18 cellular contexts compared by ENCODE assay signal in genomic region chr16:56814537-56815432, GRCh38. TPM values are rescaled to one million over a fixed set of nuclear protein-coding genes. Genes with fewer than 3 reads are reported as not detected.
DNase-seq lines count a peak whose midpoint lies in the region; FAIRE-seq and TF ChIP-seq lines count a peak whose summit lies in the region.
"Had no signal": no experiment of that assay in that cellular context is flagged by ENCODE, and none has a peak within 500 bp of the region (broad histone marks: within the 10 kb centered on the region; RNA-seq: fewer than 3 reads in every experiment).

No MANE protein-coding gene starts in this region.

- no peaks in the 10 kb centered on the region for H3K9me3 Mint-ChIP-seq in T-helper 2 cell treated with Interferon-gamma antibody and Interleukin-4, amounts not matched to agents 5 μg/mL and 100 μg/mL, for 36 hours
- H3K9me3 Mint-ChIP-seq: CD4-positive, CD25-positive, alpha-beta regulatory T cell; effector memory CD8-positive, alpha-beta T cell; IgD-negative memory B cell had no signal

- TF ChIP-seq POLR2A in spleen (IDR thresholded peaks at IDR 0.05) = no peak

- H3K27me3 Mint-ChIP-seq in T-helper 2 cell treated with Interferon-gamma antibody and Interleukin-4, amounts not matched to agents 5 μg/mL and 100 μg/mL, for 36 hours (ENCODE audit: low read depth) = no peaks in the 10 kb centered on the region
- H3K27me3 Mint-ChIP-seq: CD4-positive, CD25-positive, alpha-beta regulatory T cell; effector memory CD8-positive, alpha-beta T cell; IgD-negative memory B cell; progenitor cell of endocrine pancreas had no signal

- no peak overlapping the region for H3K4me3 Mint-ChIP-seq in T-helper 2 cell treated with Interferon-gamma antibody and Interleukin-4, amounts not matched to agents 5 μg/mL and 100 μg/mL, for 36 hours
- H3K4me3 Mint-ChIP-seq: CD4-positive, CD25-positive, alpha-beta regulatory T cell; effector memory CD8-positive, alpha-beta T cell; IgD-negative memory B cell had no signal

- no peaks in the 10 kb centered on the region for H3K27me3 ChIP-seq in adipocyte (replicated peaks; ENCODE audit: control insufficient read depth, insufficient read depth, low read length)
- H3K27me3 ChIP-seq in spleen (replicated peaks in 1 of 7) = no peaks in the 10 kb centered on the region
- H3K27me3 ChIP-seq: brain microvascular endothelial cell had no signal

- H3K36me3 ChIP-seq in adipocyte (ENCODE audit: control insufficient read depth, insufficient read depth, low read length, severe bottlenecking) (peaks cover 13% of the 10 kb centered on the region), kidney (ENCODE audit: control insufficient read depth in 1 of 2, insufficient read depth in 2 of 2, low read length in 2 of 2) (no peaks in the 10 kb centered on the region), spleen (peaks cover 0 to 42% (median 9%) of the 10 kb centered on the region in 6 donors)

- H3K4me1 Mint-ChIP-seq in T-helper 2 cell treated with Interferon-gamma antibody and Interleukin-4, amounts not matched to agents 5 μg/mL and 100 μg/mL, for 36 hours (ENCODE audit: low read depth) = no peaks in the 10 kb centered on the region

- H3K9ac ChIP-seq in adipocyte (ENCODE audit: low read length) = no peak overlapping the region
- H3K9ac ChIP-seq in kidney (ENCODE audit: low read length in 2 of 2) = peak overlapping the region in 1 of 2 donors; percentile 20

- H3K4me3 ChIP-seq in adipocyte (ENCODE audit: low read length) (no peak overlapping the region), kidney (ENCODE audit: low read length in 2 of 2) (no peak overlapping the region), spleen (no peak overlapping the region)

- H3K4me1 ChIP-seq in adipocyte (ENCODE audit: control insufficient read depth, insufficient read depth, low read length) (no peaks in the 10 kb centered on the region), kidney (ENCODE audit: control insufficient read depth in 1 of 2, insufficient read depth in 1 of 2, low read depth in 1 of 2, low read length in 2 of 2) (no peaks in the 10 kb centered on the region), spleen (peaks cover 0 to 3% (median 0%) of the 10 kb centered on the region in 6 donors)

- 70 to 86% (median 79%) methylated on average over 9 of the region's 9 CpGs for WGBS in spleen, 5 donors

- no peak for FAIRE-seq in kidney (lab: Jason Lieb, UNC)

- H3K9me3 ChIP-seq in adipocyte (ENCODE audit: control insufficient read depth, low read length) (no peaks in the 10 kb centered on the region), kidney (ENCODE audit: control insufficient read depth in 1 of 2, low read length in 2 of 2) (no peaks in the 10 kb centered on the region), spleen (no peaks in the 10 kb centered on the region)

- peak; percentile 15 for DNase-seq in HK-2 (ENCODE audit: unreplicated experiment)
- DNase-seq in adipocyte (ENCODE audit: low read depth) = peak; percentile 71
- no peak for DNase-seq in kidney
- DNase-seq in spleen = no peak
- DNase-seq in T1000 (lab: John Stamatoyannopoulos, UW) = no peak
- no peak for DNase-seq in T-helper 2 cell treated with Interferon-gamma antibody and Interleukin-4, amounts not matched to agents 5 μg/mL and 100 μg/mL, for 36 hours (ENCODE audit: low spot score)
- DNase-seq in SKM-1 treated with dmso at 0.1 percent for 144 hours (lab: John Stamatoyannopoulos, UW; ENCODE audit: unreplicated experiment) = no peak
- DNase-seq: activated gamma-delta T cell treated with Interleukin-2 at 50 U/mL for 16 hours; brain microvascular endothelial cell; CD4-positive, CD25-positive, alpha-beta regulatory T cell; effector memory CD8-positive, alpha-beta T cell; NCI-H1092; NCI-H2171 treated with DMSO at 0.1 percent for 48 hours; NK-92 treated with Interleukin-12 subunit alpha and Interleukin-12 subunit beta, amount 100 ng/mL, for 24 hours; SIG-M5 had no signal

- peaks cover 2% of the 10 kb centered on the region for H3K36me3 Mint-ChIP-seq in T-helper 2 cell treated with Interferon-gamma antibody and Interleukin-4, amounts not matched to agents 5 μg/mL and 100 μg/mL, for 36 hours (ENCODE audit: low read depth)

- intact Hi-C loops in kidney (cut with DNase I) = no loop called here
- intact Hi-C loops in spleen (cut with DNase I; ENCODE audit: low total_unique reads) = no loop called here

- H3K27ac ChIP-seq in kidney (ENCODE audit: low read depth in 2 of 2, low read length in 2 of 2) = peak overlapping the region; percentile 66 to 80
- H3K27ac ChIP-seq in spleen = peak overlapping the region in 5 of 8 donors; percentile 25 to 46 (median 30)
- H3K27ac ChIP-seq: brain microvascular endothelial cell had no signal

- TF ChIP-seq CTCF in kidney (IDR thresholded peaks at IDR 0.05; ENCODE audit: borderline replicate concordance, extremely low read depth, insufficient read depth) (no peak), spleen (IDR thresholded peaks at IDR 0.05 in 8 of 11, conservative IDR thresholded peaks at IDR 0.05 in 3 of 11) (no peak)

- H3K27ac Mint-ChIP-seq in T-helper 2 cell treated with Interferon-gamma antibody and Interleukin-4, amounts not matched to agents 5 μg/mL and 100 μg/mL, for 36 hours = no peak overlapping the region
- H3K27ac Mint-ChIP-seq: effector memory CD8-positive, alpha-beta T cell; IgD-negative memory B cell; progenitor cell of endocrine pancreas had no signal

RNA-seq across cellular contexts. Expression of gene SLC12A3, which starts 50.2 kb away (rescaled TPM):
- total RNA-seq in kidney (5.4 TPM), spleen (1 to 10 TPM in 3 of 7 donors, under 1 TPM in 4; 0.42 to 2.6 (median 0.94) TPM)
- polyA plus RNA-seq in kidney (ENCODE audit: insufficient read depth, low read depth, low replicate concordance) (277 TPM), spleen (1 to 10 TPM in 2 of 3 donors, under 1 TPM in 1; 0.46 to 2.3 (median 1.9) TPM)
- total RNA-seq: CD4-positive, CD25-positive, alpha-beta regulatory T cell; G401; progenitor cell of endocrine pancreas had no signal
- polyA plus RNA-seq: CD4-positive, CD25-positive, alpha-beta regulatory T cell had no signal

Comparison
In these comparisons a context has a peak if more than half of its experiments do, and no peak if none do; other contexts are left out.
1. DNase-seq: peak in HK-2 (single experiment) and adipocyte (single experiment); none in kidney (single experiment), spleen (single experiment), T1000 (single experiment), T-helper 2 cell treated with Interferon-gamma antibody and Interleukin-4, amounts not matched to agents 5 μg/mL and 100 μg/mL, for 36 hours (single experiment) and SKM-1 treated with dmso at 0.1 percent for 144 hours (single experiment).